8 cellular contexts compared by ENCODE assay signal in genomic region chr6:45445749-45446454, GRCh38.
DNase-seq lines count a peak whose midpoint lies in the region; ATAC-seq and TF ChIP-seq lines count a peak whose summit lies in the region.

No MANE protein-coding gene starts in this region.

- ATAC-seq in left ventricle myocardium superior (peak; percentile 91), GM18517 (IDR thresholded peaks at IDR 0.05; ENCODE audit: unreplicated experiment) (no peak)

- 5 to 12% (median 6%) methylated on average over 8 of the region's 8 CpGs for WGBS in adrenal gland, 4 donors

- H3K4me1 ChIP-seq in adrenal gland (replicated peaks in 1 of 2) = peaks cover 4 to 29% of the 10 kb centered on the region in 2 donors

- DNase-seq in stimulated activated CD4-positive, alpha-beta T cell treated with anti-CD3 and anti-CD28 coated beads, Interleukin-15, amount 100 ng/mL, for 24 hours = peak; percentile 51
- DNase-seq in stimulated activated CD4-positive, alpha-beta T cell treated with anti-CD3 and anti-CD28 coated beads, Interleukin-4, amount 100 ng/mL, for 4 hours = no peak
- peak; percentile 78 for DNase-seq in NCI-H510A (lab: John Stamatoyannopoulos, UW)
- peak; percentile 67 to 88 (median 84) for DNase-seq in adrenal gland
- DNase-seq in left ventricle myocardium superior = peak; percentile 40
- peak; percentile 99 for DNase-seq in skeletal muscle cell (ENCODE audit: low read depth)
- no peak for DNase-seq in occipital lobe (lab: John Stamatoyannopoulos, UW)

- H3K9me3 ChIP-seq in adrenal gland (replicated peaks in 1 of 3) = no peaks in the 10 kb centered on the region

- intact Hi-C loops in adrenal gland (cut with DNase I) (no loop called here), left ventricle myocardium superior (cut with micrococcal nuclease) (no loop called here)

- no peaks in the 10 kb centered on the region for H3K36me3 ChIP-seq in adrenal gland (replicated peaks in 1 of 2)

- H3K4me3 ChIP-seq in adrenal gland = no peak overlapping the region
- no peak overlapping the region for H3K4me3 ChIP-seq in skeletal muscle cell (ENCODE audit: low read depth, low read length)

- H3K27ac ChIP-seq in adrenal gland = peak overlapping the region in 3 of 5 donors; percentile 44 to 67 (median 56)

- TF ChIP-seq POLR2A in adrenal gland (IDR thresholded peaks at IDR 0.05) = no peak

- no peaks in the 10 kb centered on the region for H3K27me3 ChIP-seq in adrenal gland

- no peak for TF ChIP-seq CTCF in adrenal gland (IDR thresholded peaks at IDR 0.05)

Comparison
In these comparisons a context has a peak if more than half of its experiments do, and no peak if none do; other contexts are left out.
1. DNase-seq: peak in stimulated activated CD4-positive, alpha-beta T cell treated with anti-CD3 and anti-CD28 coated beads, Interleukin-15, amount 100 ng/mL, for 24 hours (single experiment), NCI-H510A (single experiment), adrenal gland (7 of 7), left ventricle myocardium superior (single experiment) and skeletal muscle cell (single experiment); none in stimulated activated CD4-positive, alpha-beta T cell treated with anti-CD3 and anti-CD28 coated beads, Interleukin-4, amount 100 ng/mL, for 4 hours (0 of 2) and occipital lobe (single experiment).